In the genomic region with DNA sequence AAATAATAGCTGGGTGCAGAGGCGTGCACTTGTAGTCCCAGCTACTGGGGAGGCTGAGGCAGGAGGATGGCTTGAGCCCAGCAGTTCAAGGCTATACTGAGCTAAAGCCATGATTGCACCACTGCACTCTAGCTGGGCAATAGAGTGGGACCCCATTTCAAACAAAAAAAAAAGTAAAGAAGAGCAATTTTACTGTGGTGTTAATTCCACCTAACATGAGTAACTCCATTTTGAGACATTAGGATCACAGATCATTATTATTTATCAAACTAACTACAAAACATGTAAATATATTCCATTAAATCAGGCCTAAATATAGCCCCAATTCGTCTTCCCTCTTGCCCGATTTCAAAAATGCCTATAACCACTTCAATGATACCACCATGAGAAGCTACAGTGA, we compare ENCODE assay signal across 6 cellular contexts.
"Had no signal": no experiment of that assay in that cellular context is flagged by ENCODE, and none has a peak within 500 bp of the region (broad histone marks: within the 10 kb centered on the region; RNA-seq: fewer than 3 reads in every experiment).

No MANE protein-coding gene starts in this region.

- H3K27ac ChIP-seq: HL-60, KMS-11 had no signal

- H3K4me2 ChIP-seq: KMS-11 had no signal

- FAIRE-seq: HTR-8/SVneo had no signal

- H3K9ac ChIP-seq: KMS-11 had no signal

- DNase-seq: IMR-90, KBM-7, KG1 had no signal
